Comparison of ENCODE assay signal across 1 cellular context in the genomic region with DNA sequence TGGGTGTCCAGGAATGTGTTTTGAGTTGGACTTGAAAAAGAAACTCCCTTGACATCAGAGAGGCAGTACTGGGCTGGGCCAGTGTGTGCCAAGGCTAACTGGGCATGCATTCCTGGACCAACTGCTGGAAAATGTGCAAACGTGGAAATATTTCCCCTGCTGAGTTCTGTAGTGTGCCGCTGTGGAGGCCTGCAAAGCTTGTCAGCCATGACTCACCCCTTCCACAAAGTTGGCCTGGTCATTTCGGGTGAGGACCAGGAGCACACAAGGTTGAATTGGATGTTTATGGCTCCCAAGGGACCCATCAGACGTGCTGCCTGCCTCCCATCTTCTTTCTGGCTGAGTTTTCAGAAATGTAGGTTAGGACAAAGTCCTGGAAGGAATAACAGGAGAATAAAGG.
A peak's percentile ranks its signal among the peaks of the same experiment; 100 is the strongest.
TF ChIP-seq lines count a peak whose summit lies in the region.

No MANE protein-coding gene starts in this region.

TF ChIP-seq in HEK293, 187 proteins besides CTCF, POLR2A, EP300 and RAD21 (continued from another document):
- TF ChIP-seq, protein P1, sequence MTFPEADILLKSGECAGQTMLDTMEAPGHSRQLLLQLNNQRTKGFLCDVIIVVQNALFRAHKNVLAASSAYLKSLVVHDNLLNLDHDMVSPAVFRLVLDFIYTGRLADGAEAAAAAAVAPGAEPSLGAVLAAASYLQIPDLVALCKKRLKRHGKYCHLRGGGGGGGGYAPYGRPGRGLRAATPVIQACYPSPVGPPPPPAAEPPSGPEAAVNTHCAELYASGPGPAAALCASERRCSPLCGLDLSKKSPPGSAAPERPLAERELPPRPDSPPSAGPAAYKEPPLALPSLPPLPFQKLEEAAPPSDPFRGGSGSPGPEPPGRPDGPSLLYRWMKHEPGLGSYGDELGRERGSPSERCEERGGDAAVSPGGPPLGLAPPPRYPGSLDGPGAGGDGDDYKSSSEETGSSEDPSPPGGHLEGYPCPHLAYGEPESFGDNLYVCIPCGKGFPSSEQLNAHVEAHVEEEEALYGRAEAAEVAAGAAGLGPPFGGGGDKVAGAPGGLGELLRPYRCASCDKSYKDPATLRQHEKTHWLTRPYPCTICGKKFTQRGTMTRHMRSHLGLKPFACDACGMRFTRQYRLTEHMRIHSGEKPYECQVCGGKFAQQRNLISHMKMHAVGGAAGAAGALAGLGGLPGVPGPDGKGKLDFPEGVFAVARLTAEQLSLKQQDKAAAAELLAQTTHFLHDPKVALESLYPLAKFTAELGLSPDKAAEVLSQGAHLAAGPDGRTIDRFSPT (tag by site-specific recombination; IDR thresholded peaks at IDR 0.05), result 0 out of 2 replicates have a peak, but pooled peaks have one; percentile 33
- TF ChIP-seq ZBTB8A (tag by site-specific recombination; IDR thresholded peaks at IDR 0.05), result no peak
- TF ChIP-seq, protein P2, sequence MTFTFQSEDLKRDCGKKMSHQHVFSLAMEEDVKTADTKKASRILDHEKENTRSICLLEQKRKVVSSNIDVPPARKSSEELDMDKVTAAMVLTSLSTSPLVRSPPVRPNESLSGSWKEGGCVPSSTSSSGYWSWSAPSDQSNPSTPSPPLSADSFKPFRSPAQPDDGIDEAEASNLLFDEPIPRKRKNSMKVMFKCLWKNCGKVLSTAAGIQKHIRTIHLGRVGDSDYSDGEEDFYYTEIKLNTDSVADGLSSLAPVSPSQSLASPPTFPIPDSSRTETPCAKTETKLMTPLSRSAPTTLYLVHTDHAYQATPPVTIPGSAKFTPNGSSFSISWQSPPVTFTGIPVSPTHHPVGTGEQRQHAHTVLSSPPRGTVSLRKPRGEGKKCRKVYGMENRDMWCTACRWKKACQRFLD (tag by site-specific recombination; IDR thresholded peaks at IDR 0.05), result no peak
- TF ChIP-seq, protein P3, sequence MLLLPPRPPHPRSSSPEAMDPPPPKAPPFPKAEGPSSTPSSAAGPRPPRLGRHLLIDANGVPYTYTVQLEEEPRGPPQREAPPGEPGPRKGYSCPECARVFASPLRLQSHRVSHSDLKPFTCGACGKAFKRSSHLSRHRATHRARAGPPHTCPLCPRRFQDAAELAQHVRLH (tag by site-specific recombination; IDR thresholded peaks at IDR 0.05), result no peak
- TF ChIP-seq GLIS1 (tag by site-specific recombination; IDR thresholded peaks at IDR 0.05), result peak; percentile 31
- no peak for TF ChIP-seq ZFP41 (tag by site-specific recombination; IDR thresholded peaks at IDR 0.05; ENCODE audit: borderline replicate concordance)
- TF ChIP-seq, protein P4, sequence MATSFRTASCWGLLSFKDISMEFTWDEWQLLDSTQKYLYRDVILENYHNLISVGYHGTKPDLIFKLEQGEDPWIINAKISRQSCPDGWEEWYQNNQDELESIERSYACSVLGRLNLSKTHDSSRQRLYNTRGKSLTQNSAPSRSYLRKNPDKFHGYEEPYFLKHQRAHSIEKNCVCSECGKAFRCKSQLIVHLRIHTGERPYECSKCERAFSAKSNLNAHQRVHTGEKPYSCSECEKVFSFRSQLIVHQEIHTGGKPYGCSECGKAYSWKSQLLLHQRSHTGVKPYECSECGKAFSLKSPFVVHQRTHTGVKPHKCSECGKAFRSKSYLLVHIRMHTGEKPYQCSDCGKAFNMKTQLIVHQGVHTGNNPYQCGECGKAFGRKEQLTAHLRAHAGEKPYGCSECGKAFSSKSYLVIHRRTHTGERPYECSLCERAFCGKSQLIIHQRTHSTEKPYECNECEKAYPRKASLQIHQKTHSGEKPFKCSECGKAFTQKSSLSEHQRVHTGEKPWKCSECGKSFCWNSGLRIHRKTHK (tag by site-specific recombination; IDR thresholded peaks at IDR 0.05), result no peak
- no peak for TF ChIP-seq BCL11A (tag by site-specific recombination; IDR thresholded peaks at IDR 0.05; ENCODE audit: low read depth)
- TF ChIP-seq SALL2 (tag by site-specific recombination; IDR thresholded peaks at IDR 0.05; ENCODE audit: borderline replicate concordance), result no peak
- TF ChIP-seq, protein P5, sequence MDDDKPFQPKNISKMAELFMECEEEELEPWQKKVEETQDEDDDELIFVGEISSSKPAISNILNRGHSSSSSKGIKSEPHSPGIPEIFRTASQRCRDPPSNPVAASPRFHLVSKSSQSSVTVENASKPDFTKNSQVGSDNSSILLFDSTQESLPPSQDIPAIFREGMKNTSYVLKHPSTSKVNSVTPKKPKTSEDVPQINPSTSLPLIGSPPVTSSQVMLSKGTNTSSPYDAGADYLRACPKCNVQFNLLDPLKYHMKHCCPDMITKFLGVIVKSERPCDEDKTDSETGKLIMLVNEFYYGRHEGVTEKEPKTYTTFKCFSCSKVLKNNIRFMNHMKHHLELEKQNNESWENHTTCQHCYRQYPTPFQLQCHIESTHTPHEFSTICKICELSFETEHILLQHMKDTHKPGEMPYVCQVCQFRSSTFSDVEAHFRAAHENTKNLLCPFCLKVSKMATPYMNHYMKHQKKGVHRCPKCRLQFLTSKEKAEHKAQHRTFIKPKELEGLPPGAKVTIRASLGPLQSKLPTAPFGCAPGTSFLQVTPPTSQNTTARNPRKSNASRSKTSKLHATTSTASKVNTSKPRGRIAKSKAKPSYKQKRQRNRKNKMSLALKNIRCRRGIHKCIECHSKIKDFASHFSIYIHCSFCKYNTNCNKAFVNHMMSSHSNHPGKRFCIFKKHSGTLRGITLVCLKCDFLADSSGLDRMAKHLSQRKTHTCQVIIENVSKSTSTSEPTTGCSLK (tag by site-specific recombination; IDR thresholded peaks at IDR 0.05), result no peak
